11 cellular contexts compared by ENCODE assay signal in genomic region chr9:133122167-133122550, GRCh38. TPM values are rescaled to one million over a fixed set of nuclear protein-coding genes. Genes with fewer than 3 reads are reported as not detected.
DNase-seq lines count a peak whose midpoint lies in the region; ATAC-seq, FAIRE-seq and TF ChIP-seq lines count a peak whose summit lies in the region.
"Had no signal": no experiment of that assay in that cellular context is flagged by ENCODE, and none has a peak within 500 bp of the region (broad histone marks: within the 10 kb centered on the region; RNA-seq: fewer than 3 reads in every experiment).

No MANE protein-coding gene starts in this region.

- TF ChIP-seq POLR2A in HepG2 (IDR thresholded peaks at IDR 0.05; ENCODE audit: insufficient read depth in 1 of 2, low read depth in 2 of 2, low read length in 2 of 2) (no peak), H54 (IDR thresholded peaks at IDR 0.05; ENCODE audit: low read depth, low read length) (no peak)

- TF ChIP-seq EP300 in HepG2 (IDR thresholded peaks at IDR 0.05; ENCODE audit: low read depth in 2 of 2, low read length in 2 of 2) (no peak), HepG2 (CRISPR knock-in tag; IDR thresholded peaks at IDR 0.05; ENCODE audit: borderline replicate concordance) (no peak)

- 100% methylated on average over 1 of the region's 5 CpGs for WGBS in HepG2 (ENCODE audit: low lambda C conversion rate)

- no TSS peak for BruUV-seq in HepG2 (replicated peaks; lab: Mats Ljungman, UMichigan)

- no peak for TF ChIP-seq CTCF in HepG2 (CRISPR knock-in tag; IDR thresholded peaks at IDR 0.05)

- H3K4me2 ChIP-seq in Karpas-422 (ENCODE audit: low read depth, low read length, poor library complexity, severe bottlenecking) (peak overlapping the region; percentile 72), HepG2 (ENCODE audit: low read depth, low read length) (0 out of 2 replicates have a peak overlapping the region, but pooled peaks have one; percentile 12)

- peaks cover 62% of the 10 kb centered on the region for H3K4me1 Mint-ChIP-seq in activated naive CD8-positive, alpha-beta T cell (ENCODE audit: low read depth)
- peaks cover 80% of the 10 kb centered on the region for H3K4me1 Mint-ChIP-seq in stimulated activated memory B cell treated with anti-CD40 and anti-IgM and Interleukin-4, amounts not matched to agents 10 μg/mL and 1 μg/mL and 100 μg/mL, for 72 hours

- POLR2A ChIA-PET in HepG2 (lab: Yijun Ruan, JAX): interaction anchor here (0.8 to 1.4 kb wide), 3 partner anchors 12 to 92 kb away, joined by 4 to 5 read pairs (median 5); partner anchors contain the start of gene GTF3C5

- in situ Hi-C loops in HepG2 (cut with HindIII; ENCODE audit: extremely low pct_ligation_motif_present, low pct_unique_long_range_greater_than_20kb): no loop called here

- intact Hi-C loops in HepG2 (cut with micrococcal nuclease; ENCODE audit: unreplicated experiment): no loop called here

- no peaks in the 10 kb centered on the region for H3K36me3 Mint-ChIP-seq in activated naive CD8-positive, alpha-beta T cell
- H3K36me3 Mint-ChIP-seq in stimulated activated memory B cell treated with anti-CD40 and anti-IgM and Interleukin-4, amounts not matched to agents 10 μg/mL and 1 μg/mL and 100 μg/mL, for 72 hours: no peaks in the 10 kb centered on the region

- H3K9ac ChIP-seq in Karpas-422 (ENCODE audit: low read length): peak overlapping the region; percentile 45; the same call in 1 of the 2 replicates
- H3K9ac ChIP-seq in HepG2 (ENCODE audit: insufficient read depth, low read depth, low read length): no peak overlapping the region

- CTCF ChIA-PET in HepG2 (lab: Yijun Ruan, JAX; ENCODE audit: low intra/inter-chr PET ratio, low total read pairs): no interaction called here

- TF ChIP-seq RAD21 in HepG2 (CRISPR knock-in tag; IDR thresholded peaks at IDR 0.05): no peak

- peak overlapping the region; percentile 82 for H3K4me3 Mint-ChIP-seq in activated naive CD8-positive, alpha-beta T cell
- H3K4me3 Mint-ChIP-seq in stimulated activated memory B cell treated with anti-CD40 and anti-IgM and Interleukin-4, amounts not matched to agents 10 μg/mL and 1 μg/mL and 100 μg/mL, for 72 hours: no peak overlapping the region

- H3K27ac ChIP-seq in Karpas-422 (ENCODE audit: low read length): peak overlapping the region; percentile 66; the same call in 1 of the 2 replicates
- no peak overlapping the region for H3K27ac ChIP-seq in HepG2 (ENCODE audit: extremely low read length, insufficient read depth, low read length)
- H3K27ac ChIP-seq: SJSA1 had no signal

- H3K4me1 ChIP-seq in Karpas-422 (ENCODE audit: low read length): peaks cover 73% of the 10 kb centered on the region
- H3K4me1 ChIP-seq in HepG2 (ENCODE audit: insufficient read depth, low read length): peaks cover 47% of the 10 kb centered on the region

- H3K9me3 ChIP-seq in Karpas-422 (ENCODE audit: low read length): no peaks in the 10 kb centered on the region
- no peaks in the 10 kb centered on the region for H3K9me3 ChIP-seq in HepG2 (ENCODE audit: low read length)
- H3K9me3 ChIP-seq: SJSA1 had no signal

- H3K36me3 ChIP-seq in Karpas-422 (ENCODE audit: insufficient read depth, low read length) (no peaks in the 10 kb centered on the region), HepG2 (replicated peaks in 1 of 2; ENCODE audit: control insufficient read depth in 1 of 2, insufficient read depth in 2 of 2, low read length in 2 of 2) (no peaks in the 10 kb centered on the region; a peak in 1 of 5 replicates)
- H3K36me3 ChIP-seq: SJSA1 had no signal

- H3K79me2 ChIP-seq in Karpas-422 (ENCODE audit: low read length) (peaks cover 66% of the 10 kb centered on the region), HepG2 (ENCODE audit: insufficient read depth, low read length) (no peaks in the 10 kb centered on the region)

- no peak for FAIRE-seq in HepG2 (lab: Jason Lieb, UNC)
- no peak for FAIRE-seq in H54 (lab: Jason Lieb, UNC)
- FAIRE-seq: HTR-8/SVneo had no signal

- H3K27ac Mint-ChIP-seq in activated naive CD8-positive, alpha-beta T cell: peak overlapping the region; percentile 93
- H3K27ac Mint-ChIP-seq in stimulated activated memory B cell treated with anti-CD40 and anti-IgM and Interleukin-4, amounts not matched to agents 10 μg/mL and 1 μg/mL and 100 μg/mL, for 72 hours: peak overlapping the region; percentile 88

- DNase-seq in Karpas-422: no peak
- no peak for DNase-seq in HepG2 (ENCODE audit: low spot score)
- DNase-seq in NCI-H1417 treated with DMSO at 0.1 percent for 48 hours (lab: John Stamatoyannopoulos, UW): no peak
- no peak for DNase-seq in H54 (ENCODE audit: insufficient read length, low spot score)
- no peak for DNase-seq in medulla oblongata (ENCODE audit: extremely low spot score)

- H3K27me3 Mint-ChIP-seq in activated naive CD8-positive, alpha-beta T cell: no peaks in the 10 kb centered on the region
- no peaks in the 10 kb centered on the region for H3K27me3 Mint-ChIP-seq in stimulated activated memory B cell treated with anti-CD40 and anti-IgM and Interleukin-4, amounts not matched to agents 10 μg/mL and 1 μg/mL and 100 μg/mL, for 72 hours
- H3K27me3 Mint-ChIP-seq: stimulated activated naive CD8-positive, alpha-beta T cell treated with anti-CD3 and anti-CD28 coated beads, Interleukin-15, amount 100 ng/mL, for 72 hours had no signal

- no peaks in the 10 kb centered on the region for H3K9me3 Mint-ChIP-seq in activated naive CD8-positive, alpha-beta T cell (ENCODE audit: low read depth)
- H3K9me3 Mint-ChIP-seq in stimulated activated memory B cell treated with anti-CD40 and anti-IgM and Interleukin-4, amounts not matched to agents 10 μg/mL and 1 μg/mL and 100 μg/mL, for 72 hours: no peaks in the 10 kb centered on the region
- H3K9me3 Mint-ChIP-seq: stimulated activated naive CD8-positive, alpha-beta T cell treated with anti-CD3 and anti-CD28 coated beads, Interleukin-15, amount 100 ng/mL, for 72 hours had no signal

- ATAC-seq in HepG2: no peak
- ATAC-seq in stimulated activated memory B cell treated with anti-CD40 and anti-IgM and Interleukin-4, amounts not matched to agents 10 μg/mL and 1 μg/mL and 100 μg/mL, for 72 hours: no peak
- no peak for ATAC-seq in SK-N-SH treated with all-trans-retinoic acid at 6 μM for 48 hours

- H3K27me3 ChIP-seq in Karpas-422 (ENCODE audit: low read length): no peaks in the 10 kb centered on the region
- H3K27me3 ChIP-seq in HepG2 (ENCODE audit: control insufficient read depth in 1 of 2, insufficient read depth in 2 of 2, low read length in 2 of 2): no peaks in the 10 kb centered on the region
- H3K27me3 ChIP-seq: SJSA1 had no signal

- H2AFZ ChIP-seq in Karpas-422 (ENCODE audit: low read length) (no peak overlapping the region), HepG2 (ENCODE audit: low read length) (no peak overlapping the region)

- no peaks in the 10 kb centered on the region for H3K9me2 ChIP-seq in Karpas-422 (replicated peaks; ENCODE audit: insufficient read depth, low read length)

- no peak overlapping the region for H3K4me3 ChIP-seq in Karpas-422 (ENCODE audit: low read length)
- no peak overlapping the region for H3K4me3 ChIP-seq in HepG2 (replicated peaks in 1 of 3; ENCODE audit: insufficient read depth in 1 of 3, low read depth in 2 of 3, low read length in 3 of 3)
- H3K4me3 ChIP-seq: SJSA1 had no signal

- H4K20me1 ChIP-seq in Karpas-422 (ENCODE audit: insufficient read depth, low read depth, low read length) (peaks cover 67% of the 10 kb centered on the region), HepG2 (ENCODE audit: insufficient read depth, low read length) (peaks cover 9% of the 10 kb centered on the region; the same call in 1 of the 2 replicates)

RNA-seq across cellular contexts. Expression of gene RALGDS, which starts 1.1 kb away (rescaled TPM):
- total RNA-seq in Karpas-422 (2014; rRNA removed; shearing (Covaris generic); ENCODE audit: low replicate concordance): 69.2 and 99.2 TPM in 2 replicates
- total RNA-seq in HepG2 (2016; rRNA removed; fragmentation: Illumina TruSeq; extraction: Trizol): 8.8 and 12.9 TPM in 2 replicates
- total RNA-seq in HepG2 (2016; cell fraction: cytosol; rRNA removed; fragmentation: Illumina TruSeq; extraction: Trizol; ENCODE audit: low read depth): 4.2 and 5.7 TPM in 2 replicates
- 7.3 and 12.1 TPM in 2 replicates for total RNA-seq in HepG2 (2016; cell fraction: insoluble cytoplasmic fraction; rRNA removed; fragmentation: Illumina TruSeq; extraction: Trizol)
- 15.5 and 15.7 TPM in 2 replicates for total RNA-seq in HepG2 (2016; cell fraction: membrane; rRNA removed; fragmentation: Illumina TruSeq; extraction: Trizol)
- total RNA-seq in HepG2 (2016; cell fraction: nucleus; rRNA removed; fragmentation: Illumina TruSeq; extraction: Trizol): 10.4 and 11.0 TPM in 2 replicates
- polyA plus RNA-seq in HepG2 (2011; rRNA removed): 25.5 and 28.8 TPM in 2 replicates
- 14.9 and 17.8 TPM in 2 replicates for polyA plus RNA-seq in HepG2 (2011; cell fraction: cytosol; rRNA removed)
- polyA plus RNA-seq in HepG2 (2011; cell fraction: nucleus; rRNA removed): 104 and 131 TPM in 2 replicates
- 12.0 and 15.7 TPM in 2 replicates for polyA plus RNA-seq in HepG2 (2012)
- 4.1 and 4.2 TPM in 2 replicates for polyA plus RNA-seq in HepG2 (2016; cell fraction: cytosol; fragmentation: Illumina TruSeq; extraction: Trizol; ENCODE audit: low read depth)
- polyA plus RNA-seq in HepG2 (2016; cell fraction: insoluble cytoplasmic fraction; fragmentation: Illumina TruSeq; extraction: Trizol; ENCODE audit: low read depth): 8.9 and 12.0 TPM in 2 replicates
- polyA plus RNA-seq in HepG2 (2016; cell fraction: membrane; fragmentation: Illumina TruSeq; extraction: Trizol; ENCODE audit: low read depth): 11.6 and 12.4 TPM in 2 replicates
- 28.7 and 31.3 TPM in 2 replicates for polyA plus RNA-seq in HepG2 (2016; cell fraction: nucleus; fragmentation: Illumina TruSeq; extraction: Trizol; ENCODE audit: insufficient read depth, low read depth)
- polyA minus RNA-seq in HepG2 (2011; rRNA and poly(A)+ RNA removed; ENCODE audit: low replicate concordance): 20.8 and 24.6 TPM in 2 replicates
- polyA minus RNA-seq in HepG2 (2011; cell fraction: cytosol; rRNA and poly(A)+ RNA removed): 4.8 and 5.6 TPM in 2 replicates
- polyA minus RNA-seq in HepG2 (2011; cell fraction: nucleus; rRNA and poly(A)+ RNA removed): 17.0 and 17.4 TPM in 2 replicates

RNA-seq across cellular contexts. Expression of gene GBGT1, which starts 41.6 kb away (rescaled TPM):
- 5.2 TPM in 2 replicates for total RNA-seq in Karpas-422 (2014; rRNA removed; shearing (Covaris generic); ENCODE audit: low replicate concordance)
- not detected in 2 replicates for total RNA-seq in HepG2 (2016; rRNA removed; fragmentation: Illumina TruSeq; extraction: Trizol)
- 0.10 TPM in 1 of 2 replicates, not detected in the other for total RNA-seq in HepG2 (2016; cell fraction: cytosol; rRNA removed; fragmentation: Illumina TruSeq; extraction: Trizol; ENCODE audit: low read depth)
- not detected in 2 replicates for total RNA-seq in HepG2 (2016; cell fraction: insoluble cytoplasmic fraction; rRNA removed; fragmentation: Illumina TruSeq; extraction: Trizol)
- not detected in 2 replicates for total RNA-seq in HepG2 (2016; cell fraction: membrane; rRNA removed; fragmentation: Illumina TruSeq; extraction: Trizol)
- total RNA-seq in HepG2 (2016; cell fraction: nucleus; rRNA removed; fragmentation: Illumina TruSeq; extraction: Trizol): not detected in 2 replicates
- polyA plus RNA-seq in HepG2 (2011; rRNA removed): not detected in 2 replicates
- polyA plus RNA-seq in HepG2 (2011; cell fraction: cytosol; rRNA removed): not detected in 2 replicates
- not detected in 2 replicates for polyA plus RNA-seq in HepG2 (2011; cell fraction: nucleus; rRNA removed)
- polyA plus RNA-seq in HepG2 (2012): not detected in 2 replicates
- polyA plus RNA-seq in HepG2 (2016; cell fraction: cytosol; fragmentation: Illumina TruSeq; extraction: Trizol; ENCODE audit: low read depth): not detected in 2 replicates
- polyA plus RNA-seq in HepG2 (2016; cell fraction: insoluble cytoplasmic fraction; fragmentation: Illumina TruSeq; extraction: Trizol; ENCODE audit: low read depth): not detected in 2 replicates
- polyA plus RNA-seq in HepG2 (2016; cell fraction: membrane; fragmentation: Illumina TruSeq; extraction: Trizol; ENCODE audit: low read depth): not detected in 2 replicates
- not detected in 2 replicates for polyA plus RNA-seq in HepG2 (2016; cell fraction: nucleus; fragmentation: Illumina TruSeq; extraction: Trizol; ENCODE audit: insufficient read depth, low read depth)
- not detected in 2 replicates for polyA minus RNA-seq in HepG2 (2011; rRNA and poly(A)+ RNA removed; ENCODE audit: low replicate concordance)
- polyA minus RNA-seq in HepG2 (2011; cell fraction: cytosol; rRNA and poly(A)+ RNA removed): not detected in 2 replicates
- not detected in 2 replicates for polyA minus RNA-seq in HepG2 (2011; cell fraction: nucleus; rRNA and poly(A)+ RNA removed)
- total RNA-seq: SJSA1 had no signal
